Comparison of ENCODE assay signal across 15 cellular contexts in the genomic region with DNA sequence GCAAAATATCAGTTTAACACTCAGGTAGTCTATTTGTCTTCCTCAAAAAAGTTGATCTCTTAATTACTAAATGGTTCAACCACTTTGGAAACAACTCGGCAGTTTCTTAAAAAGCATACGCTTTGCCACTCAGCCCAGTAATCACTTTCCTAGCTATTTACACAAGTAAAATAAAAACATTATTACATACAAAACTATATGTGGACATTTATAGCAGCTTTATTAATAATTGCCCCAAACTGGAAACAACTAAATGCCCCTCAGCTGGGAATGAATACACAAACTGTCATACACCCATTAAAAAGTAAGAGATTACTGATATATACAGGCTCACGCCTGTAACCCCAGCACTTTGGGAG. TPM values are rescaled to one million over a fixed set of nuclear protein-coding genes. Genes with fewer than 3 reads are reported as not detected.
DNase-seq lines count a peak whose midpoint lies in the region; ATAC-seq, FAIRE-seq and TF ChIP-seq lines count a peak whose summit lies in the region.
"Had no signal": no experiment of that assay in that cellular context is flagged by ENCODE, and none has a peak within 500 bp of the region (broad histone marks: within the 10 kb centered on the region; RNA-seq: fewer than 3 reads in every experiment).

No MANE protein-coding gene starts in this region.

- H3K9me3 ChIP-seq in PC-3 (ENCODE audit: low read length): no peaks in the 10 kb centered on the region
- H3K9me3 ChIP-seq in endothelial cell of umbilical vein (replicated peaks; ENCODE audit: control insufficient read depth, insufficient read depth, low read length): no peaks in the 10 kb centered on the region
- H3K9me3 ChIP-seq in colonic mucosa: no peaks in the 10 kb centered on the region
- no peaks in the 10 kb centered on the region for H3K9me3 ChIP-seq in effector memory CD4-positive, alpha-beta T cell (ENCODE audit: control insufficient read depth, low read length)
- H3K9me3 ChIP-seq: heart left ventricle, psoas muscle had no signal

- H3K36me3 ChIP-seq in PC-3 (ENCODE audit: low read depth, low read length) (peaks cover 34% of the 10 kb centered on the region), endothelial cell of umbilical vein (ENCODE audit: control insufficient read depth in 2 of 2, extremely low read depth in 1 of 2, insufficient read depth in 2 of 2, low read length in 2 of 2) (peaks cover 13 to 20% of the 10 kb centered on the region in 2 experiments), colonic mucosa (peaks cover 6% of the 10 kb centered on the region)
- H3K36me3 ChIP-seq in effector memory CD4-positive, alpha-beta T cell (ENCODE audit: control insufficient read depth, insufficient read depth, low read length): peaks cover 33% of the 10 kb centered on the region

- no peak for TF ChIP-seq POLR2A in endothelial cell of umbilical vein (IDR thresholded peaks at IDR 0.05; ENCODE audit: low read depth, low read length)

- DNase-seq in activated naive CD4-positive, alpha-beta T cell treated with anti-CD3 and anti-CD28 coated beads, Interleukin-2, amount 50 U/mL, for 72 hours (ENCODE audit: low spot score in 2 of 2): no peak
- DNase-seq in activated naive CD4-positive, alpha-beta T cell treated with anti-CD3 and anti-CD28 coated beads, Interleukin-2, amount 50 U/mL, for 16 hours: no peak
- DNase-seq in PC-3 (peak; percentile 26), endothelial cell of umbilical vein (ENCODE audit: low read depth, low spot score) (peak; percentile 30), colonic mucosa (no peak)
- DNase-seq in effector memory CD4-positive, alpha-beta T cell: no peak
- DNase-seq: C1 segment of cervical spinal cord, heart left ventricle, left ventricle myocardium superior, NCI-H1436 treated with DMSO at 0.1 percent for 48 hours, psoas muscle had no signal

- H3K9ac ChIP-seq in PC-3 (ENCODE audit: low read length) (no peak overlapping the region), endothelial cell of umbilical vein (replicated peaks; ENCODE audit: extremely low read depth, insufficient read depth, low read length) (no peak overlapping the region), colonic mucosa (ENCODE audit: low read depth in 2 of 2, low read length in 2 of 2) (no peak overlapping the region)

- H4K20me1 ChIP-seq in PC-3 (ENCODE audit: low read length): peaks cover 31% of the 10 kb centered on the region
- peaks cover 4% of the 10 kb centered on the region for H4K20me1 ChIP-seq in endothelial cell of umbilical vein (replicated peaks; ENCODE audit: control insufficient read depth, extremely low read depth, insufficient read depth, low read length)

- H3K4me1 Mint-ChIP-seq in stimulated activated naive CD8-positive, alpha-beta T cell treated with anti-CD3 and anti-CD28 coated beads, Interleukin-15, Interleukin-2, amounts not matched to agents 100 ng/mL and 50 ng/mL, for 24 hours (ENCODE audit: low read depth): peaks cover 37% of the 10 kb centered on the region

- H3K4me3 ChIP-seq in PC-3 (ENCODE audit: low read length) (no peak overlapping the region), endothelial cell of umbilical vein (replicated peaks in 1 of 3; ENCODE audit: insufficient read depth in 1 of 3, low read depth in 1 of 3, low read length in 3 of 3) (no peak overlapping the region), colonic mucosa (no peak overlapping the region)
- no peak overlapping the region for H3K4me3 ChIP-seq in effector memory CD4-positive, alpha-beta T cell (ENCODE audit: insufficient read depth, low read depth, low read length, poor library complexity, severe bottlenecking)
- H3K4me3 ChIP-seq: heart left ventricle, psoas muscle had no signal

- H3K9me2 ChIP-seq in PC-3 (replicated peaks; ENCODE audit: low read length): no peaks in the 10 kb centered on the region

- FAIRE-seq in endothelial cell of umbilical vein (lab: Jason Lieb, UNC): peak; percentile 44
- FAIRE-seq: colon had no signal

- H3K27me3 ChIP-seq in PC-3 (ENCODE audit: low read length) (no peaks in the 10 kb centered on the region), endothelial cell of umbilical vein (ENCODE audit: control insufficient read depth in 2 of 2, insufficient read depth in 2 of 2, low read length in 2 of 2) (no peaks in the 10 kb centered on the region), colonic mucosa (no peaks in the 10 kb centered on the region)
- H3K27me3 ChIP-seq in effector memory CD4-positive, alpha-beta T cell (replicated peaks; ENCODE audit: control insufficient read depth, insufficient read depth, low read length, poor library complexity, severe bottlenecking): no peaks in the 10 kb centered on the region
- H3K27me3 ChIP-seq: heart left ventricle had no signal

- POLR2A ChIA-PET in PC-3 (lab: Charles Lee; ENCODE audit: unreplicated experiment) (interaction anchor here (0.6 to 1.0 kb wide), 4 partner anchors 67 to 1207 kb away, joined by 3 to 6 read pairs (median 4); no protein-coding TSS in a partner anchor), endothelial cell of umbilical vein (lab: Charles Lee) (interaction anchor here (0.6 to 4.1 kb wide), 9 partner anchors 8 to 186 kb away, joined by 3 to 26 read pairs (median 6); a partner anchor contains a TSS)

- H3K27ac ChIP-seq in PC-3 (ENCODE audit: low read length) (no peak overlapping the region), endothelial cell of umbilical vein (ENCODE audit: insufficient read depth, low read depth, low read length) (no peak overlapping the region), colonic mucosa (no peak overlapping the region)
- no peak overlapping the region for H3K27ac ChIP-seq in effector memory CD4-positive, alpha-beta T cell (ENCODE audit: insufficient read depth, low read length, poor library complexity, severe bottlenecking)
- H3K27ac ChIP-seq: psoas muscle had no signal

- no peak for TF ChIP-seq CTCF in PC-3 (conservative IDR thresholded peaks at IDR 0.05; ENCODE audit: low read depth, low read length)
- TF ChIP-seq CTCF in endothelial cell of umbilical vein (IDR thresholded peaks at IDR 0.05; ENCODE audit: extremely low read depth in 1 of 2, insufficient read depth in 1 of 2, low read depth in 1 of 2, low read length in 2 of 2): no peak
- TF ChIP-seq CTCF in colonic mucosa (IDR thresholded peaks at IDR 0.05): no peak

- dilution Hi-C loops in endothelial cell of umbilical vein (cut with MboI; ENCODE audit: extremely low pct_ligation_motif_present, low sequenced_read_pairs): loop anchor here (10.0 kb wide), 1 partner anchor 71 kb away; no protein-coding TSS in a partner anchor

- no peak for ATAC-seq in activated naive CD4-positive, alpha-beta T cell treated with anti-CD3 and anti-CD28 coated beads, Interleukin-2, amount 50 U/mL, for 72 hours
- ATAC-seq in PC-3 (peak; percentile 3), GM18517 (IDR thresholded peaks at IDR 0.05; ENCODE audit: unreplicated experiment) (no peak)
- ATAC-seq: activated T-helper 17 cell treated with anti-CD3 and anti-CD28 coated beads, Interleukin-2, amount 50 U/mL, for 72 hours; left ventricle myocardium superior had no signal

- H3F3A ChIP-seq in PC-3 (ENCODE audit: low read length, unreplicated experiment): peaks cover 32% of the 10 kb centered on the region

- no peaks in the 10 kb centered on the region for H3K9me1 ChIP-seq in endothelial cell of umbilical vein (replicated peaks; ENCODE audit: control insufficient read depth, extremely low read depth, insufficient read depth, low read length)

- peaks cover 21% of the 10 kb centered on the region for H3K79me2 ChIP-seq in PC-3 (ENCODE audit: low read length)
- peaks cover 20% of the 10 kb centered on the region for H3K79me2 ChIP-seq in endothelial cell of umbilical vein (ENCODE audit: control insufficient read depth, insufficient read depth, low read length)

- intact Hi-C loops in PC-3 (cut with micrococcal nuclease) (no loop called here), endothelial cell of umbilical vein (cut with micrococcal nuclease) (no loop called here), colonic mucosa (cut with DNase I) (no loop called here)

- BruUV-seq in PC-3 (replicated peaks; lab: Mats Ljungman, UMichigan): no TSS peak
- no TSS peak for BruUV-seq in endothelial cell of umbilical vein (replicated peaks; lab: Mats Ljungman, UMichigan)

- peak overlapping the region; percentile 56 to 85 for H3K27ac Mint-ChIP-seq in activated naive CD4-positive, alpha-beta T cell treated with anti-CD3 and anti-CD28 coated beads, Interleukin-2, amount 50 U/mL, for 72 hours
- peak overlapping the region; percentile 5 for H3K27ac Mint-ChIP-seq in stimulated activated naive CD8-positive, alpha-beta T cell treated with anti-CD3 and anti-CD28 coated beads, Interleukin-15, Interleukin-2, amounts not matched to agents 100 ng/mL and 50 ng/mL, for 24 hours
- H3K27ac Mint-ChIP-seq: activated T-helper 17 cell treated with anti-CD3 and anti-CD28 coated beads, Interleukin-2, amount 50 U/mL, for 72 hours had no signal

- no peak overlapping the region for H2AFZ ChIP-seq in PC-3 (ENCODE audit: low read length)
- H2AFZ ChIP-seq in endothelial cell of umbilical vein (ENCODE audit: low read depth, low read length): no peak overlapping the region

- peak overlapping the region; percentile 35 for H3K4me3 Mint-ChIP-seq in stimulated activated naive CD8-positive, alpha-beta T cell treated with anti-CD3 and anti-CD28 coated beads, Interleukin-15, Interleukin-2, amounts not matched to agents 100 ng/mL and 50 ng/mL, for 24 hours
- H3K4me3 Mint-ChIP-seq: activated T-helper 17 cell treated with anti-CD3 and anti-CD28 coated beads, Interleukin-2, amount 50 U/mL, for 72 hours had no signal

- no peaks in the 10 kb centered on the region for H3K9me3 Mint-ChIP-seq in activated naive CD4-positive, alpha-beta T cell treated with anti-CD3 and anti-CD28 coated beads, Interleukin-2, amount 50 U/mL, for 72 hours
- no peaks in the 10 kb centered on the region for H3K9me3 Mint-ChIP-seq in stimulated activated naive CD8-positive, alpha-beta T cell treated with anti-CD3 and anti-CD28 coated beads, Interleukin-15, Interleukin-2, amounts not matched to agents 100 ng/mL and 50 ng/mL, for 24 hours
- H3K9me3 Mint-ChIP-seq: activated T-helper 17 cell treated with anti-CD3 and anti-CD28 coated beads, Interleukin-2, amount 50 U/mL, for 72 hours had no signal

- H3K36me3 Mint-ChIP-seq in activated naive CD4-positive, alpha-beta T cell treated with anti-CD3 and anti-CD28 coated beads, Interleukin-2, amount 50 U/mL, for 72 hours: peaks cover 18 to 21% of the 10 kb centered on the region in 2 donors
- peaks cover 44% of the 10 kb centered on the region for H3K36me3 Mint-ChIP-seq in stimulated activated naive CD8-positive, alpha-beta T cell treated with anti-CD3 and anti-CD28 coated beads, Interleukin-15, Interleukin-2, amounts not matched to agents 100 ng/mL and 50 ng/mL, for 24 hours (ENCODE audit: low read depth)

- CTCF ChIA-PET in PC-3 (lab: Charles Lee) (no interaction called here), endothelial cell of umbilical vein (lab: Charles Lee) (interaction anchor here (1.0 to 10.6 kb wide), 7 partner anchors 11 to 139 kb away, joined by 3 to 113 read pairs (median 7); no protein-coding TSS in a partner anchor)

- no peaks in the 10 kb centered on the region for H3K27me3 Mint-ChIP-seq in stimulated activated naive CD8-positive, alpha-beta T cell treated with anti-CD3 and anti-CD28 coated beads, Interleukin-15, Interleukin-2, amounts not matched to agents 100 ng/mL and 50 ng/mL, for 24 hours
- H3K27me3 Mint-ChIP-seq: activated T-helper 17 cell treated with anti-CD3 and anti-CD28 coated beads, Interleukin-2, amount 50 U/mL, for 72 hours had no signal

- peaks cover 10% of the 10 kb centered on the region; the same call in 1 of the 2 replicates for H3K4me1 ChIP-seq in PC-3 (ENCODE audit: insufficient read depth, low read length)
- peaks cover 15% of the 10 kb centered on the region for H3K4me1 ChIP-seq in endothelial cell of umbilical vein (ENCODE audit: control insufficient read depth, extremely low read depth, insufficient read depth, low read length)
- no peaks in the 10 kb centered on the region for H3K4me1 ChIP-seq in colonic mucosa
- peaks cover 4% of the 10 kb centered on the region for H3K4me1 ChIP-seq in effector memory CD4-positive, alpha-beta T cell (ENCODE audit: control insufficient read depth, insufficient read depth, low read length, poor library complexity, severe bottlenecking)

- H3K4me2 ChIP-seq in PC-3 (ENCODE audit: low read length): no peak overlapping the region
- H3K4me2 ChIP-seq in endothelial cell of umbilical vein (ENCODE audit: insufficient read depth, low read length): no peak overlapping the region

RNA-seq across cellular contexts. Expression of a gene that starts 7.4 kb away (rescaled TPM):
- over 10,000 TPM; 10,985 to 16,838 TPM for total RNA-seq in activated naive CD4-positive, alpha-beta T cell treated with anti-CD3 and anti-CD28 coated beads, Interleukin-2, amount 50 U/mL, for 72 hours
- 5,206 and 6,057 TPM in 2 replicates for total RNA-seq in PC-3 (2014; rRNA removed)
- total RNA-seq in endothelial cell of umbilical vein: 9,186 and 9,456 TPM in 2 replicates
- 9,885 and 11,104 TPM in 2 replicates for polyA plus RNA-seq in endothelial cell of umbilical vein
- 14,586 and 14,653 TPM in 2 replicates for polyA plus RNA-seq in endothelial cell of umbilical vein (2011; cell fraction: cytosol; rRNA removed)
- 4,559 and 5,077 TPM in 2 replicates for polyA plus RNA-seq in endothelial cell of umbilical vein (2011; cell fraction: nucleus; rRNA removed)
- 11,454 and 13,683 TPM in 2 replicates for polyA plus RNA-seq in endothelial cell of umbilical vein (2012)
- polyA minus RNA-seq in endothelial cell of umbilical vein: 10,895 and 11,397 TPM in 2 replicates
- 4,495 TPM for polyA minus RNA-seq in endothelial cell of umbilical vein (2011; cell fraction: cytosol; rRNA and poly(A)+ RNA removed)
- 1,103 and 1,399 TPM in 2 replicates for polyA minus RNA-seq in endothelial cell of umbilical vein (2011; cell fraction: nucleus; rRNA and poly(A)+ RNA removed)
- 1,000 to 10,000 TPM; 7,049 to 8,990 TPM for total RNA-seq in colonic mucosa

RNA-seq across cellular contexts. Expression of a gene that starts 51.9 kb away (rescaled TPM):
- total RNA-seq in activated naive CD4-positive, alpha-beta T cell treated with anti-CD3 and anti-CD28 coated beads, Interleukin-2, amount 50 U/mL, for 72 hours: 10 to 100 TPM; 40.9 to 66.3 TPM
- total RNA-seq in PC-3 (2014; rRNA removed) (13.8 and 19.5 TPM in 2 replicates), endothelial cell of umbilical vein (24.8 and 25.1 TPM in 2 replicates), colonic mucosa (10 to 100 TPM; 25.5 to 29.2 TPM)
- 10.7 and 12.6 TPM in 2 replicates for polyA plus RNA-seq in endothelial cell of umbilical vein
- polyA plus RNA-seq in endothelial cell of umbilical vein (2011; cell fraction: cytosol; rRNA removed): 10.1 and 10.8 TPM in 2 replicates
- polyA plus RNA-seq in endothelial cell of umbilical vein (2011; cell fraction: nucleus; rRNA removed): 34.5 and 36.5 TPM in 2 replicates
- polyA plus RNA-seq in endothelial cell of umbilical vein (2012): 12.2 and 17.0 TPM in 2 replicates
- 17.6 and 20.4 TPM in 2 replicates for polyA minus RNA-seq in endothelial cell of umbilical vein
- polyA minus RNA-seq in endothelial cell of umbilical vein (2011; cell fraction: cytosol; rRNA and poly(A)+ RNA removed): 21.8 TPM
- 23.9 and 24.9 TPM in 2 replicates for polyA minus RNA-seq in endothelial cell of umbilical vein (2011; cell fraction: nucleus; rRNA and poly(A)+ RNA removed)

Comparison
In these comparisons a context has a peak if more than half of its experiments do, and no peak if none do; other contexts are left out.
1. DNase-seq: peak in PC-3 (single experiment) and endothelial cell of umbilical vein (single experiment); none in activated naive CD4-positive, alpha-beta T cell treated with anti-CD3 and anti-CD28 coated beads, Interleukin-2, amount 50 U/mL, for 72 hours (0 of 2), activated naive CD4-positive, alpha-beta T cell treated with anti-CD3 and anti-CD28 coated beads, Interleukin-2, amount 50 U/mL, for 16 hours (single experiment), colonic mucosa (single experiment) and effector memory CD4-positive, alpha-beta T cell (0 of 3).